In the genomic region with DNA sequence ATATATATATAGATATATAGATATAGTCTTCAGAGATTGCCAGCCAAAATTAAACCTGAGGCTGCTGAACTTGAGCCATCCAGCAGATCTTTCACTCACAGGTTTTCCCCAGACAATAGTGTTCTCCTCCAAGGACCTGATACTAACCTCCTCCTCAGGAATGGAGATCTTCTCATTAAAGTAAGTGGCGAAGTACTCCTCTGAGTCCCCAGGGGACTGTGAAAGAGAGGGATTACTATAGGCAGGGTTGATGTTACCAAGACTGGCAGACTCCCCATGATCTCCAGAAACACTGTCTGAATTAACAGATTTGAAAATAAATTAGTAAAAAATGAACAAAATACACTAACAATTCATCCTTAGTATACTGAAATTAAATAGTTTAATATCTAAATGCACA, we compare ENCODE assay signal across 21 cellular contexts. TPM values are rescaled to one million over a fixed set of nuclear protein-coding genes. Genes with fewer than 3 reads are reported as not detected.
DNase-seq lines count a peak whose midpoint lies in the region; ATAC-seq and TF ChIP-seq lines count a peak whose summit lies in the region.
"Had no signal": no experiment of that assay in that cellular context is flagged by ENCODE, and none has a peak within 500 bp of the region (broad histone marks: within the 10 kb centered on the region; RNA-seq: fewer than 3 reads in every experiment).

No MANE protein-coding gene starts in this region.

- H3K4me1 ChIP-seq in naive thymus-derived CD4-positive, alpha-beta T cell (ENCODE audit: control insufficient read depth in 2 of 2, insufficient read depth in 2 of 2, low read length in 2 of 2) = peaks cover 0 to 25% of the 10 kb centered on the region in 2 donors
- H3K4me1 ChIP-seq: SJSA1 had no signal

- H3K27ac Mint-ChIP-seq in activated T-helper 17 cell treated with anti-CD3 and anti-CD28 coated beads, Interleukin-2, amount 50 U/mL, for 72 hours = peak overlapping the region; percentile 86
- H3K27ac Mint-ChIP-seq in naive thymus-derived CD4-positive, alpha-beta T cell = peak overlapping the region in 3 of 9 donors; percentile 17 to 93 (median 90)
- H3K27ac Mint-ChIP-seq: T-helper 2 cell treated with Interferon-gamma antibody and Interleukin-4, amounts not matched to agents 5 μg/mL and 100 μg/mL, for 36 hours had no signal

- no peak for ATAC-seq in activated T-helper 17 cell treated with anti-CD3 and anti-CD28 coated beads, Interleukin-2, amount 50 U/mL, for 72 hours (replicated peaks)
- ATAC-seq in naive thymus-derived CD4-positive, alpha-beta T cell = no peak
- no peak for ATAC-seq in omental fat pad (ENCODE audit: low FRiP score)
- ATAC-seq: PC-3 had no signal

- CTCF ChIA-PET in naive thymus-derived CD4-positive, alpha-beta T cell (lab: Charles Lee) = interaction anchor here (0.8 to 1.0 kb wide), 2 partner anchors 20 to 343 kb away, joined by 3 read pairs; no protein-coding TSS in a partner anchor

- H3K36me3 Mint-ChIP-seq in activated T-helper 17 cell treated with anti-CD3 and anti-CD28 coated beads, Interleukin-2, amount 50 U/mL, for 72 hours (ENCODE audit: low read depth) = peaks cover 60% of the 10 kb centered on the region
- peaks cover 5 to 27% (median 10%) of the 10 kb centered on the region in 5 donors for H3K36me3 Mint-ChIP-seq in naive thymus-derived CD4-positive, alpha-beta T cell

- intact Hi-C loops in naive thymus-derived CD4-positive, alpha-beta T cell (cut with micrococcal nuclease) = loop anchor here (2.0 kb wide), 2 partner anchors 16 to 20 kb away; no protein-coding TSS in a partner anchor

- H3K4me3 Mint-ChIP-seq in activated T-helper 17 cell treated with anti-CD3 and anti-CD28 coated beads, Interleukin-2, amount 50 U/mL, for 72 hours = no peak overlapping the region
- peak overlapping the region in 2 of 10 donors; percentile 49 to 80 for H3K4me3 Mint-ChIP-seq in naive thymus-derived CD4-positive, alpha-beta T cell
- H3K4me3 Mint-ChIP-seq: nephron had no signal

- H3K4me3 ChIP-seq in naive thymus-derived CD4-positive, alpha-beta T cell (ENCODE audit: low read length) = no peak overlapping the region
- H3K4me3 ChIP-seq: SJSA1 had no signal

- no peak for DNase-seq in naive thymus-derived CD4-positive, alpha-beta T cell
- DNase-seq in NCI-H526 (lab: John Stamatoyannopoulos, UW) (no peak), omental fat pad (ENCODE audit: low spot score) (no peak)
- no peak for DNase-seq in stimulated activated CD4-positive, alpha-beta T cell treated with anti-CD3 and anti-CD28 coated beads, Interleukin-4, amount 100 ng/mL, for 24 hours
- DNase-seq: BE2C, cortex of kidney, DMS153, IMR-90, NCI-H2029, NCI-H526 treated with DMSO at 0.1 percent for 48 hours, PC-3 had no signal

- POLR2A ChIA-PET in naive thymus-derived CD4-positive, alpha-beta T cell (lab: Charles Lee) = interaction anchor here (0.7 to 2.1 kb wide), 6 partner anchors 11 to 232 kb away, joined by 3 to 18 read pairs (median 6); a partner anchor contains a TSS

- no peaks in the 10 kb centered on the region for H3K9me3 ChIP-seq in KOPT-K1 (ENCODE audit: insufficient read depth, low read length, poor library complexity, severe bottlenecking)
- no peaks in the 10 kb centered on the region for H3K9me3 ChIP-seq in naive thymus-derived CD4-positive, alpha-beta T cell (ENCODE audit: control insufficient read depth in 2 of 3, low read length in 3 of 3)
- H3K9me3 ChIP-seq: BE2C, SJSA1 had no signal

- TF ChIP-seq CTCF in omental fat pad (IDR thresholded peaks at IDR 0.05) = no peak

- peaks cover 24% of the 10 kb centered on the region for H3K4me1 Mint-ChIP-seq in activated T-helper 17 cell treated with anti-CD3 and anti-CD28 coated beads, Interleukin-2, amount 50 U/mL, for 72 hours
- peaks cover 22 to 52% (median 45%) of the 10 kb centered on the region in 7 donors for H3K4me1 Mint-ChIP-seq in naive thymus-derived CD4-positive, alpha-beta T cell

- H3K9me3 Mint-ChIP-seq in activated T-helper 17 cell treated with anti-CD3 and anti-CD28 coated beads, Interleukin-2, amount 50 U/mL, for 72 hours = no peaks in the 10 kb centered on the region
- H3K9me3 Mint-ChIP-seq in naive thymus-derived CD4-positive, alpha-beta T cell = no peaks in the 10 kb centered on the region
- H3K9me3 Mint-ChIP-seq: nephron; T-helper 2 cell treated with Interferon-gamma antibody and Interleukin-4, amounts not matched to agents 5 μg/mL and 100 μg/mL, for 36 hours had no signal

- H3K36me3 ChIP-seq in KOPT-K1 (ENCODE audit: insufficient read depth, low read length) = peaks cover 48% of the 10 kb centered on the region
- H3K36me3 ChIP-seq in naive thymus-derived CD4-positive, alpha-beta T cell (ENCODE audit: control insufficient read depth in 2 of 3, insufficient read depth in 3 of 3, low read length in 3 of 3) = peaks cover 0 to 25% (median 3%) of the 10 kb centered on the region in 3 experiments

- no peaks in the 10 kb centered on the region for H3K27me3 Mint-ChIP-seq in activated T-helper 17 cell treated with anti-CD3 and anti-CD28 coated beads, Interleukin-2, amount 50 U/mL, for 72 hours
- no peaks in the 10 kb centered on the region for H3K27me3 Mint-ChIP-seq in naive thymus-derived CD4-positive, alpha-beta T cell

- H3K27me3 ChIP-seq in naive thymus-derived CD4-positive, alpha-beta T cell (ENCODE audit: control insufficient read depth in 2 of 2, insufficient read depth in 2 of 2, low read length in 2 of 2) = no peaks in the 10 kb centered on the region
- H3K27me3 ChIP-seq: BE2C, SJSA1 had no signal

- peak overlapping the region; percentile 78 for H3K27ac ChIP-seq in KOPT-K1 (ENCODE audit: low read depth, low read length, poor library complexity, severe bottlenecking)
- peak overlapping the region; percentile 65 for H3K27ac ChIP-seq in naive thymus-derived CD4-positive, alpha-beta T cell (ENCODE audit: low read depth, low read length)
- peak overlapping the region; percentile 85 for H3K27ac ChIP-seq in temporal lobe (ENCODE audit: low read depth, low read length)
- H3K27ac ChIP-seq: SJSA1 had no signal

RNA-seq across cellular contexts. Expression of a gene that starts 17.9 kb away (rescaled TPM):
- 10 to 100 TPM; 51.8 to 56.3 TPM for total RNA-seq in activated T-helper 17 cell treated with anti-CD3 and anti-CD28 coated beads, Interleukin-2, amount 50 U/mL, for 72 hours
- total RNA-seq in naive thymus-derived CD4-positive, alpha-beta T cell = 10 to 100 TPM; 49.3 to 65.4 (median 61.0) TPM
- polyA plus RNA-seq in naive thymus-derived CD4-positive, alpha-beta T cell = 10 to 100 TPM; 14.0 to 24.6 TPM
- total RNA-seq in temporal lobe (70.1 TPM), omental fat pad (10 to 100 TPM; 39.6 to 59.6 (median 50.7) TPM)

RNA-seq across cellular contexts. Expression of a gene that starts 39.8 kb away (rescaled TPM):
- total RNA-seq in activated T-helper 17 cell treated with anti-CD3 and anti-CD28 coated beads, Interleukin-2, amount 50 U/mL, for 72 hours = 10 to 100 TPM; 74.8 to 90.2 TPM
- 100 to 1,000 TPM in 1 of 5 experiments, 10 to 100 TPM in 4; 58.8 to 101 (median 77.0) TPM for total RNA-seq in naive thymus-derived CD4-positive, alpha-beta T cell
- 10 to 100 TPM; 32.4 to 42.0 TPM for polyA plus RNA-seq in naive thymus-derived CD4-positive, alpha-beta T cell
- total RNA-seq in temporal lobe (45.0 TPM), omental fat pad (10 to 100 TPM; 38.9 to 68.4 (median 60.5) TPM)

RNA-seq across cellular contexts. Expression of a gene that starts 56.0 kb away (rescaled TPM):
- not detected for total RNA-seq in activated T-helper 17 cell treated with anti-CD3 and anti-CD28 coated beads, Interleukin-2, amount 50 U/mL, for 72 hours
- not detected for total RNA-seq in naive thymus-derived CD4-positive, alpha-beta T cell
- not detected for polyA plus RNA-seq in naive thymus-derived CD4-positive, alpha-beta T cell
- not detected for total RNA-seq in temporal lobe
- total RNA-seq in omental fat pad = not detected
- total RNA-seq: IMR-90, lung microvascular endothelial cell, PC-3, renal cortical epithelial cell, SJSA1 had no signal
- polyA plus RNA-seq: esophagus, IMR-90, thymus had no signal
